ENCODE assay signal across 36 cellular contexts in the genomic region with DNA sequence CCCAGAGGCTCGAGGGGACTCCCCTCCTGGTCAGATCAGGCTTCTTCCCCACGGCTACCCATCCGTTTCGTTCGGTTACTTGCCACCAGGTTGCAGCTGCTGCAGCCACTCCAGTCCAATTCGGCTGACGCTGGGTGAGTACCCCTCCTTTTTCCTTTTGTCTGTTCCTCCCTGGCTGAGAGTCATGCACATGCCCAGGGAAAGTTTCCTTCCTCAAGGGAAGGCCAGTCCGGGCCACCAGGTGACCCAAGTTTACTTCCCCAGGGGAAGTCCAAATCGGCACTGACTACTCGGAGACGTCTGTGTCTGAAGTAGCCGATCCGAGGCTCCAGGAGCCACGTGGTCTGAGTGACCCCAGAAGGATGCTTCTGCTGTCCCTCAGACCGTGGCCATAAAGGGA. TPM values are rescaled to one million over a fixed set of nuclear protein-coding genes. Genes with fewer than 3 reads are reported as not detected.
"Had no signal": no experiment of that assay in that cellular context is flagged by ENCODE, and none has a peak within 500 bp of the region (broad histone marks: within the 10 kb centered on the region; RNA-seq: fewer than 3 reads in every experiment).

No MANE protein-coding gene starts in this region.

- H3K4me1 ChIP-seq: left lung, lower lobe of right lung, parathyroid adenoma, psoas muscle, right lobe of liver, suprapubic skin, tibial artery, upper lobe of right lung had no signal

- H3K4me2 ChIP-seq: smooth muscle cell had no signal

- H3K4me1 Mint-ChIP-seq: immature natural killer cell; nephron; neural crest cell; stimulated activated effector memory CD8-positive, alpha-beta T cell treated with anti-CD3 and anti-CD28 coated beads, Interleukin-12 subunit alpha, Interleukin-12 subunit beta, amount 100 ng/mL, for 72 hours had no signal

- H3K36me3 ChIP-seq: left lung, lower lobe of right lung, right lobe of liver, suprapubic skin, thoracic aorta, tibial artery, upper lobe of right lung had no signal

- H3K79me2 ChIP-seq: parathyroid adenoma had no signal

- H3K27ac Mint-ChIP-seq: immature natural killer cell; naive thymus-derived CD8-positive, alpha-beta T cell; nephron; stimulated activated effector memory CD8-positive, alpha-beta T cell treated with anti-CD3 and anti-CD28 coated beads, Interleukin-12 subunit alpha, Interleukin-12 subunit beta, amount 100 ng/mL, for 72 hours; stimulated activated naive CD8-positive, alpha-beta T cell treated with anti-CD3 and anti-CD28 coated beads, Interleukin-15, Interleukin-2, amounts not matched to agents 100 ng/mL and 50 ng/mL, for 24 hours had no signal

- H3K27me3 ChIP-seq: left lung, right lobe of liver, suprapubic skin, tibial artery, upper lobe of right lung had no signal

- H3K36me3 Mint-ChIP-seq: immature natural killer cell; stimulated activated effector memory CD8-positive, alpha-beta T cell treated with anti-CD3 and anti-CD28 coated beads, Interleukin-12 subunit alpha, Interleukin-12 subunit beta, amount 100 ng/mL, for 72 hours had no signal

- H3K27ac ChIP-seq: left lung, lower lobe of right lung, parathyroid adenoma, psoas muscle, right lobe of liver, suprapubic skin, thoracic aorta, tibial artery, upper lobe of right lung had no signal

- H3K4me3 Mint-ChIP-seq: immature natural killer cell; naive thymus-derived CD8-positive, alpha-beta T cell; nephron; neural crest cell; stimulated activated effector memory CD8-positive, alpha-beta T cell treated with anti-CD3 and anti-CD28 coated beads, Interleukin-12 subunit alpha, Interleukin-12 subunit beta, amount 100 ng/mL, for 72 hours; stimulated activated naive CD8-positive, alpha-beta T cell treated with anti-CD3 and anti-CD28 coated beads, Interleukin-15, Interleukin-2, amounts not matched to agents 100 ng/mL and 50 ng/mL, for 24 hours had no signal

- DNase-seq: hippocampal formation; immature natural killer cell; left colon; left lung; lower lobe of right lung; mammary epithelial cell; mesenchymal stem cell; naive thymus-derived CD8-positive, alpha-beta T cell; nucleus accumbens; psoas muscle; right lobe of liver; stimulated activated CD4-positive, alpha-beta T cell treated with anti-CD3 and anti-CD28 coated beads, Interleukin-12 subunit alpha, Interleukin-12 subunit beta, amount 100 ng/mL, for 4 hours; stimulated activated CD4-positive, alpha-beta T cell treated with anti-CD3 and anti-CD28 coated beads, Interleukin-15, amount 100 ng/mL, for 24 hours; stimulated activated CD4-positive, alpha-beta T cell treated with anti-CD3 and anti-CD28 coated beads, Interleukin-2, amount 100 ng/mL, for 24 hours; stimulated activated CD4-positive, alpha-beta T cell treated with anti-CD3 and anti-CD28 coated beads, Interleukin-4, amount 100 ng/mL, for 1 hour; stimulated activated naive CD4-positive, alpha-beta T cell; tibial artery; trophoblast cell; upper lobe of right lung had no signal

- H3K9me3 ChIP-seq: lower lobe of right lung, psoas muscle, right lobe of liver, thoracic aorta, upper lobe of right lung had no signal

- H2AFZ ChIP-seq: parathyroid adenoma had no signal

- FAIRE-seq: islet of Langerhans, kidney, urothelium cell line had no signal

- H3K4me3 ChIP-seq: left lung, lower lobe of right lung, psoas muscle, right lobe of liver, smooth muscle cell, suprapubic skin, thoracic aorta, tibial artery, upper lobe of right lung had no signal

- H3K9ac ChIP-seq: parathyroid adenoma had no signal

- ATAC-seq: left colon; left lung; lower lobe of right lung; naive thymus-derived CD8-positive, alpha-beta T cell; psoas muscle; right lobe of liver; stimulated activated effector memory CD8-positive, alpha-beta T cell treated with anti-CD3 and anti-CD28 coated beads, Interleukin-12 subunit alpha, Interleukin-12 subunit beta, amount 100 ng/mL, for 72 hours; upper lobe of right lung had no signal

- H3K27me3 Mint-ChIP-seq: stimulated activated naive CD8-positive, alpha-beta T cell treated with anti-CD3 and anti-CD28 coated beads, Interleukin-15, Interleukin-2, amounts not matched to agents 100 ng/mL and 50 ng/mL, for 24 hours had no signal

RNA-seq across cellular contexts. Expression of gene OR56A3, which starts 13.2 kb away (rescaled TPM):
- total RNA-seq: kidney; left colon; left lung; liver; lower lobe of right lung; mammary epithelial cell; mucosa of gallbladder; naive thymus-derived CD8-positive, alpha-beta T cell; neural crest cell; osteoblast; posterior vena cava; psoas muscle; right lobe of liver; skeletal muscle tissue; smooth muscle cell; subcutaneous adipose tissue; suprapubic skin; thoracic aorta; upper lobe of right lung had no signal
- polyA plus RNA-seq: immature natural killer cell; liver; mammary epithelial cell; naive thymus-derived CD8-positive, alpha-beta T cell; psoas muscle; smooth muscle cell had no signal

RNA-seq across cellular contexts. Expression of gene OR52E5, which starts 35.8 kb away (rescaled TPM):
- total RNA-seq: kidney; left colon; left lung; liver; lower lobe of right lung; mammary epithelial cell; mucosa of gallbladder; naive thymus-derived CD8-positive, alpha-beta T cell; neural crest cell; osteoblast; posterior vena cava; psoas muscle; right lobe of liver; skeletal muscle tissue; smooth muscle cell; subcutaneous adipose tissue; suprapubic skin; thoracic aorta; upper lobe of right lung had no signal
- polyA plus RNA-seq: immature natural killer cell; liver; mammary epithelial cell; naive thymus-derived CD8-positive, alpha-beta T cell; psoas muscle; smooth muscle cell had no signal

RNA-seq across cellular contexts. Expression of gene OR56A5, which starts 39.5 kb away (rescaled TPM):
- total RNA-seq: kidney; left colon; left lung; liver; lower lobe of right lung; mammary epithelial cell; mucosa of gallbladder; naive thymus-derived CD8-positive, alpha-beta T cell; neural crest cell; osteoblast; posterior vena cava; psoas muscle; right lobe of liver; skeletal muscle tissue; subcutaneous adipose tissue; suprapubic skin; thoracic aorta; upper lobe of right lung had no signal
- polyA plus RNA-seq: immature natural killer cell; liver; mammary epithelial cell; naive thymus-derived CD8-positive, alpha-beta T cell; psoas muscle; smooth muscle cell had no signal

RNA-seq across cellular contexts. Expression of gene OR52E4, which starts 48.4 kb away (rescaled TPM):
- total RNA-seq: kidney; left colon; left lung; liver; lower lobe of right lung; mammary epithelial cell; mucosa of gallbladder; naive thymus-derived CD8-positive, alpha-beta T cell; neural crest cell; osteoblast; posterior vena cava; psoas muscle; right lobe of liver; skeletal muscle tissue; smooth muscle cell; subcutaneous adipose tissue; suprapubic skin; thoracic aorta; upper lobe of right lung had no signal
- polyA plus RNA-seq: immature natural killer cell; liver; mammary epithelial cell; naive thymus-derived CD8-positive, alpha-beta T cell; psoas muscle; smooth muscle cell had no signal

RNA-seq across cellular contexts. Expression of gene OR52L1, which starts 58.0 kb away (rescaled TPM):
- total RNA-seq: kidney; left colon; left lung; lower lobe of right lung; mammary epithelial cell; mucosa of gallbladder; naive thymus-derived CD8-positive, alpha-beta T cell; osteoblast; posterior vena cava; psoas muscle; right lobe of liver; skeletal muscle tissue; subcutaneous adipose tissue; suprapubic skin; thoracic aorta; upper lobe of right lung had no signal
- polyA plus RNA-seq: immature natural killer cell; liver; mammary epithelial cell; naive thymus-derived CD8-positive, alpha-beta T cell; psoas muscle; smooth muscle cell had no signal
